Comparison of ENCODE assay signal across 37 cellular contexts in the genomic region with DNA sequence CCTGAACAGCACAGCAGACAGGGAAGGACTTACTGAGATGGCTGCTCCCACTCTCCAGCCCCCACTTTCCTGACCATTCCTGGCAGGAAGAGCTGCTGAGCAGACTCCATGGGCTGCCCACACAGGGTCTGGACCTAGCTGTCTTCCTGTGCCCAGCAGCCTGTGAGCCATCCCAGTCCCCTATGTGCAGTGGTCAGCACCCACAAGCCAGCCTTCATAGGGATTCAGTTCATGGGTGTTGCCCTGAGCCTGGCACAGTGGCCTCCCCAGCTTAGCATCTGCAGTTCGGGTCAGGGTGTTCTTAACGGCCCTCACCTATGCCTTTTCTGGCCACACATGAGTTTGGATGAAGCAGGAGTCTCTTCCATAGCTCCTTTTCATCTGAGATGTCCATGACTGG. TPM values are rescaled to one million over a fixed set of nuclear protein-coding genes. Genes with fewer than 3 reads are reported as not detected.
"Had no signal": no experiment of that assay in that cellular context is flagged by ENCODE, and none has a peak within 500 bp of the region (broad histone marks: within the 10 kb centered on the region; RNA-seq: fewer than 3 reads in every experiment).

No MANE protein-coding gene starts in this region.

- H3K27ac Mint-ChIP-seq: activated B cell treated with CpG ODN at 0.5 μM for 24 hours; activated CD4-positive, alpha-beta memory T cell treated with anti-CD3 and anti-CD28 coated beads for 36 hours; activated CD4-positive, alpha-beta T cell treated with anti-CD3 and anti-CD28 coated beads, Interleukin-2, amount 10 ng/mL, durations not matched to agents 24 days and 14 days; activated CD8-positive, alpha-beta T cell treated with anti-CD3 and anti-CD28 coated beads for 36 hours; activated naive CD4-positive, alpha-beta T cell treated with anti-CD3 and anti-CD28 coated beads for 36 hours; activated naive CD8-positive, alpha-beta T cell treated with anti-CD3 and anti-CD28 coated beads for 36 hours; activated T-cell treated with anti-CD3 and anti-CD28 coated beads, Interleukin-2, amount 50 U/mL, for 72 hours; activated T-helper 1 cell treated with anti-CD3 and anti-CD28 coated beads, Interleukin-12 subunit alpha, Interleukin-12 subunit beta, Interleukin-2, Interleukin-4 antibody, amounts not matched to agents 30 ng/mL and 10 ng/mL and 1 ng/mL, durations not matched to agents 14 hours and 24 hours and 36 hours; activated T-helper 17 cell treated with anti-CD3 and anti-CD28 coated beads, Interleukin-2, amount 50 U/mL, for 72 hours; T-helper 1 cell treated with Interleukin-12 subunit alpha and Interleukin-12 subunit beta and Interleukin-4 antibody, amounts not matched to agents 30 μg/mL and 1 μg/mL, for 36 hours; T-helper 2 cell treated with Interferon-gamma antibody and Interleukin-4, amounts not matched to agents 5 μg/mL and 100 μg/mL, for 36 hours had no signal

- H3K4me1 ChIP-seq: adrenal gland, breast epithelium had no signal

- H3K4me3 Mint-ChIP-seq: activated B cell treated with CpG ODN at 0.5 μM for 24 hours; activated CD4-positive, alpha-beta memory T cell treated with anti-CD3 and anti-CD28 coated beads for 36 hours; activated CD4-positive, alpha-beta T cell treated with anti-CD3 and anti-CD28 coated beads, Interleukin-2, amount 10 ng/mL, durations not matched to agents 24 days and 14 days; activated CD8-positive, alpha-beta T cell treated with anti-CD3 and anti-CD28 coated beads for 36 hours; activated naive CD4-positive, alpha-beta T cell treated with anti-CD3 and anti-CD28 coated beads for 36 hours; activated naive CD8-positive, alpha-beta T cell treated with anti-CD3 and anti-CD28 coated beads for 36 hours; activated T-cell treated with anti-CD3 and anti-CD28 coated beads, Interleukin-2, amount 50 U/mL, for 4 hours; activated T-cell treated with anti-CD3 and anti-CD28 coated beads, Interleukin-2, amount 50 U/mL, for 72 hours; activated T-helper 1 cell treated with anti-CD3 and anti-CD28 coated beads, Interleukin-12 subunit alpha, Interleukin-12 subunit beta, Interleukin-2, Interleukin-4 antibody, amounts not matched to agents 30 ng/mL and 10 ng/mL and 1 ng/mL, durations not matched to agents 14 hours and 24 hours and 36 hours; activated T-helper 17 cell treated with anti-CD3 and anti-CD28 coated beads, Interleukin-2, amount 50 U/mL, for 72 hours; T-helper 1 cell treated with Interleukin-12 subunit alpha and Interleukin-12 subunit beta and Interleukin-4 antibody, amounts not matched to agents 30 μg/mL and 1 μg/mL, for 36 hours; T-helper 2 cell treated with Interferon-gamma antibody and Interleukin-4, amounts not matched to agents 5 μg/mL and 100 μg/mL, for 36 hours had no signal

- H3K9me3 Mint-ChIP-seq: activated B cell treated with CpG ODN at 0.5 μM for 24 hours; activated CD4-positive, alpha-beta memory T cell treated with anti-CD3 and anti-CD28 coated beads for 36 hours; activated CD4-positive, alpha-beta T cell treated with anti-CD3 and anti-CD28 coated beads, Interleukin-2, amount 10 ng/mL, durations not matched to agents 24 days and 14 days; activated naive CD4-positive, alpha-beta T cell treated with anti-CD3 and anti-CD28 coated beads, Interleukin-2, amount 50 U/mL, for 72 hours; activated T-cell treated with anti-CD3 and anti-CD28 coated beads, Interleukin-2, amount 50 U/mL, for 4 hours; activated T-cell treated with anti-CD3 and anti-CD28 coated beads, Interleukin-2, amount 50 U/mL, for 72 hours; activated T-helper 1 cell treated with anti-CD3 and anti-CD28 coated beads, Interleukin-12 subunit alpha, Interleukin-12 subunit beta, Interleukin-2, Interleukin-4 antibody, amounts not matched to agents 30 ng/mL and 10 ng/mL and 1 ng/mL, durations not matched to agents 14 hours and 24 hours and 36 hours; activated T-helper 17 cell treated with anti-CD3 and anti-CD28 coated beads, Interleukin-2, amount 50 U/mL, for 72 hours; T-helper 2 cell treated with Interferon-gamma antibody and Interleukin-4, amounts not matched to agents 5 μg/mL and 100 μg/mL, for 36 hours had no signal

- H3K9me3 ChIP-seq: adrenal gland, body of pancreas, breast epithelium had no signal

- DNase-seq: activated B cell treated with CpG ODN at 0.5 μM for 24 hours; activated CD4-positive, alpha-beta memory T cell treated with anti-CD3 and anti-CD28 coated beads for 36 hours; activated CD4-positive, alpha-beta T cell treated with anti-CD3 and anti-CD28 coated beads for 4 hours; activated CD4-positive, alpha-beta T cell treated with anti-CD3 and anti-CD28 coated beads, Interleukin-2, amount 10 ng/mL, durations not matched to agents 24 days and 14 days; activated CD4-positive, alpha-beta T cell treated with anti-CD3 and anti-CD28 coated beads, Interleukin-2, amount 50 U/mL, for 1 hour; activated CD4-positive, alpha-beta T cell treated with anti-CD3 and anti-CD28 coated beads, Interleukin-2, amount 50 U/mL, for 4 hours; activated CD4-positive, CD25-positive, alpha-beta regulatory T cell treated with anti-CD3 and anti-CD28 coated beads, Interleukin-2, amount 50 U/mL, for 72 hours; activated CD8-positive, alpha-beta memory T cell treated with anti-CD3 and anti-CD28 coated beads, Interleukin-2, amount 50 U/mL, for 4 hours; activated CD8-positive, alpha-beta T cell treated with anti-CD3 and anti-CD28 coated beads for 36 hours; activated effector memory CD4-positive, alpha-beta T cell treated with anti-CD3 and anti-CD28 coated beads, Interleukin-2, amount 50 U/mL, for 16 hours; activated gamma-delta T cell treated with Interleukin-2 at 50 U/mL for 16 hours; activated naive CD4-positive, alpha-beta T cell; activated naive CD4-positive, alpha-beta T cell treated with anti-CD3 and anti-CD28 coated beads for 36 hours; activated naive CD4-positive, alpha-beta T cell treated with anti-CD3 and anti-CD28 coated beads, Interleukin-2, amount 50 U/mL, for 16 hours; activated naive CD8-positive, alpha-beta T cell treated with anti-CD3 and anti-CD28 coated beads for 36 hours; activated T-cell treated with anti-CD3 and anti-CD28 coated beads for 4 hours; activated T-cell treated with anti-CD3 and anti-CD28 coated beads, Interleukin-2, amount 50 U/mL, for 1 hour; activated T-cell treated with anti-CD3 and anti-CD28 coated beads, Interleukin-2, amount 50 U/mL, for 4 hours; activated T-cell treated with anti-CD3 and anti-CD28 coated beads, Interleukin-2, amount 50 U/mL, for 72 hours; adrenal gland; amniotic stem cell; aorta; body of pancreas; brain microvascular endothelial cell; T-helper 1 cell; T-helper 2 cell; T-helper 9 cell had no signal

- H3K4me3 ChIP-seq: adrenal gland, body of pancreas, breast epithelium had no signal

- H3K36me3 ChIP-seq: adrenal gland, brain microvascular endothelial cell, breast epithelium had no signal

- H3K27me3 ChIP-seq: adrenal gland, body of pancreas, brain microvascular endothelial cell, breast epithelium had no signal

- H3K4me1 Mint-ChIP-seq: activated B cell treated with CpG ODN at 0.5 μM for 24 hours; activated CD4-positive, alpha-beta T cell treated with anti-CD3 and anti-CD28 coated beads, Interleukin-2, amount 10 ng/mL, durations not matched to agents 24 days and 14 days; activated T-helper 17 cell treated with anti-CD3 and anti-CD28 coated beads, Interleukin-2, amount 50 U/mL, for 72 hours had no signal

- H3K36me3 Mint-ChIP-seq: activated CD4-positive, alpha-beta memory T cell treated with anti-CD3 and anti-CD28 coated beads for 36 hours; activated naive CD4-positive, alpha-beta T cell treated with anti-CD3 and anti-CD28 coated beads, Interleukin-2, amount 50 U/mL, for 72 hours; activated naive CD8-positive, alpha-beta T cell treated with anti-CD3 and anti-CD28 coated beads for 36 hours had no signal

- H3K27ac ChIP-seq: adrenal gland, body of pancreas, brain microvascular endothelial cell, breast epithelium, VCaP had no signal

- ATAC-seq: activated CD8-positive, alpha-beta T cell treated with anti-CD3 and anti-CD28 coated beads for 36 hours; activated naive CD4-positive, alpha-beta T cell treated with anti-CD3 and anti-CD28 coated beads, Interleukin-2, amount 50 U/mL, for 72 hours; activated T-cell treated with anti-CD3 and anti-CD28 coated beads, Interleukin-2, amount 50 U/mL, for 4 hours; activated T-cell treated with anti-CD3 and anti-CD28 coated beads, Interleukin-2, amount 50 U/mL, for 72 hours; activated T-helper 17 cell treated with anti-CD3 and anti-CD28 coated beads, Interleukin-2, amount 50 U/mL, for 72 hours; body of pancreas had no signal

RNA-seq across cellular contexts. Expression of a gene that starts 32.0 kb away (rescaled TPM):
- total RNA-seq: activated B cell treated with CpG ODN at 0.5 μM for 24 hours, cardiac septum had no signal

RNA-seq across cellular contexts. Expression of a gene that starts 39.8 kb away (rescaled TPM):
- total RNA-seq: activated B cell treated with CpG ODN at 0.5 μM for 24 hours; activated CD4-positive, alpha-beta memory T cell treated with anti-CD3 and anti-CD28 coated beads for 36 hours; activated CD4-positive, alpha-beta T cell treated with anti-CD3 and anti-CD28 coated beads, Interleukin-2, amount 10 ng/mL, durations not matched to agents 24 days and 14 days; activated CD8-positive, alpha-beta memory T cell treated with anti-CD3 and anti-CD28 coated beads for 36 hours; activated CD8-positive, alpha-beta T cell treated with anti-CD3 and anti-CD28 coated beads for 36 hours; activated naive CD4-positive, alpha-beta T cell treated with anti-CD3 and anti-CD28 coated beads for 36 hours; activated naive CD4-positive, alpha-beta T cell treated with anti-CD3 and anti-CD28 coated beads, Interleukin-2, amount 50 U/mL, for 72 hours; activated naive CD8-positive, alpha-beta T cell treated with anti-CD3 and anti-CD28 coated beads for 36 hours; activated T-cell treated with anti-CD3 and anti-CD28 coated beads, Interleukin-2, amount 50 U/mL, for 4 hours; activated T-cell treated with anti-CD3 and anti-CD28 coated beads, Interleukin-2, amount 50 U/mL, for 72 hours; activated T-helper 1 cell treated with anti-CD3 and anti-CD28 coated beads, Interleukin-12 subunit alpha, Interleukin-12 subunit beta, Interleukin-2, Interleukin-4 antibody, amounts not matched to agents 30 ng/mL and 10 ng/mL and 1 ng/mL, durations not matched to agents 14 hours and 24 hours and 36 hours; activated T-helper 17 cell treated with anti-CD3 and anti-CD28 coated beads, Interleukin-2, amount 50 U/mL, for 72 hours; adrenal gland; astrocyte; body of pancreas; cardiac septum had no signal
- polyA plus RNA-seq: adrenal gland, aorta had no signal

RNA-seq across cellular contexts. Expression of a gene that starts 57.4 kb away (rescaled TPM):
- total RNA-seq: activated B cell treated with CpG ODN at 0.5 μM for 24 hours; activated CD4-positive, alpha-beta memory T cell treated with anti-CD3 and anti-CD28 coated beads for 36 hours; activated CD4-positive, alpha-beta T cell treated with anti-CD3 and anti-CD28 coated beads, Interleukin-2, amount 10 ng/mL, durations not matched to agents 24 days and 14 days; activated CD8-positive, alpha-beta memory T cell treated with anti-CD3 and anti-CD28 coated beads for 36 hours; activated CD8-positive, alpha-beta T cell treated with anti-CD3 and anti-CD28 coated beads for 36 hours; activated naive CD4-positive, alpha-beta T cell treated with anti-CD3 and anti-CD28 coated beads for 36 hours; activated naive CD4-positive, alpha-beta T cell treated with anti-CD3 and anti-CD28 coated beads, Interleukin-2, amount 50 U/mL, for 72 hours; activated naive CD8-positive, alpha-beta T cell treated with anti-CD3 and anti-CD28 coated beads for 36 hours; activated T-cell treated with anti-CD3 and anti-CD28 coated beads, Interleukin-2, amount 50 U/mL, for 4 hours; activated T-cell treated with anti-CD3 and anti-CD28 coated beads, Interleukin-2, amount 50 U/mL, for 72 hours; activated T-helper 1 cell treated with anti-CD3 and anti-CD28 coated beads, Interleukin-12 subunit alpha, Interleukin-12 subunit beta, Interleukin-2, Interleukin-4 antibody, amounts not matched to agents 30 ng/mL and 10 ng/mL and 1 ng/mL, durations not matched to agents 14 hours and 24 hours and 36 hours; activated T-helper 17 cell treated with anti-CD3 and anti-CD28 coated beads, Interleukin-2, amount 50 U/mL, for 72 hours; adrenal gland; aorta; astrocyte; body of pancreas; breast epithelium; cardiac septum had no signal
- polyA plus RNA-seq: adrenal gland, aorta had no signal
